1 cellular context compared by ENCODE assay signal in the genomic region with DNA sequence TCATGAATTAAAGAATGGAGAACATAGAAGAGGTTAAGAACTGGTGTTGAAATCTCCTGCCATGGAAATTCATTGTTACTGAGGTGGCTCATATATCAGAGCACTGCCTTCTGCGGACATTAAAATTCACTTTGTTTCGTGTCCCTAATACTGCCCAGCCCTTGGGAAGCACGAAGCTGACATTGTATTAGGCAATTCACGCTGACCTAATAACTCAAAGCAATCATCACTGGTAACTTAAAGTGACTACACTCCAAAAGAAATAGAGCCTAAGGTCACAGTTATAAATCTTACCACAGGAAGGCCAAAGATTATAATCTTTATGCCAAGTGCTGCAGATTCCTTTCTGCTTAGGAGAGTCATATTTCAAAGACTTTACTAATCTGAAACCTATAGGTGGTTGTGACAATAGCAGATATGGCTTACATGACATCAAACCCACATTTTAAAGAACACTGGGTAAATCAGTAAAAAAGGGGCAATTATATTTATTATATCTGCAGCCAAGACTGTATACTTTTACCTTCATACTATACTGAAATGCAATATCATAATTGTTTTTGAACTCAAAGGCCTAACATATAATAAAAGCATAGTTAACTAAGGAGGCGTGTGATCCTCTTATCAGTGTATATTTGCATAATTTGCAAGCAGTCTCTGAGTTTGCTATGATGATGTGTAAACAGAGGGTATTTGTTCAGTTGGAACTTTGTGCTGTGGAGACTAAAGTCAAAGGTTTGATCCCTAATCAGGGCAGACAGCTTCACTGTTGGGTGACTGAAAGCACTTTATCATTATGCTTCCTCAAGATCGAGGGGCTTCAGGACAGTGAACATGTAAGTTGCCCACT.
TF ChIP-seq lines count a peak whose summit lies in the region.

No MANE protein-coding gene starts in this region.

TF ChIP-seq in HepG2, 621 proteins besides CTCF, POLR2A, EP300 and RAD21 (continued from another document and continues in another):
- TF ChIP-seq, protein P1, sequence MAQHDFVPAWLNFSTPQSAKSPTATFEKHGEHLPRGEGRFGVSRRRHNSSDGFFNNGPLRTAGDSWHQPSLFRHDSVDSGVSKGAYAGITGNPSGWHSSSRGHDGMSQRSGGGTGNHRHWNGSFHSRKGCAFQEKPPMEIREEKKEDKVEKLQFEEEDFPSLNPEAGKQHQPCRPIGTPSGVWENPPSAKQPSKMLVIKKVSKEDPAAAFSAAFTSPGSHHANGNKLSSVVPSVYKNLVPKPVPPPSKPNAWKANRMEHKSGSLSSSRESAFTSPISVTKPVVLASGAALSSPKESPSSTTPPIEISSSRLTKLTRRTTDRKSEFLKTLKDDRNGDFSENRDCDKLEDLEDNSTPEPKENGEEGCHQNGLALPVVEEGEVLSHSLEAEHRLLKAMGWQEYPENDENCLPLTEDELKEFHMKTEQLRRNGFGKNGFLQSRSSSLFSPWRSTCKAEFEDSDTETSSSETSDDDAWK (CRISPR knock-in tag; IDR thresholded peaks at IDR 0.05), result no peak
- TF ChIP-seq, protein P2, sequence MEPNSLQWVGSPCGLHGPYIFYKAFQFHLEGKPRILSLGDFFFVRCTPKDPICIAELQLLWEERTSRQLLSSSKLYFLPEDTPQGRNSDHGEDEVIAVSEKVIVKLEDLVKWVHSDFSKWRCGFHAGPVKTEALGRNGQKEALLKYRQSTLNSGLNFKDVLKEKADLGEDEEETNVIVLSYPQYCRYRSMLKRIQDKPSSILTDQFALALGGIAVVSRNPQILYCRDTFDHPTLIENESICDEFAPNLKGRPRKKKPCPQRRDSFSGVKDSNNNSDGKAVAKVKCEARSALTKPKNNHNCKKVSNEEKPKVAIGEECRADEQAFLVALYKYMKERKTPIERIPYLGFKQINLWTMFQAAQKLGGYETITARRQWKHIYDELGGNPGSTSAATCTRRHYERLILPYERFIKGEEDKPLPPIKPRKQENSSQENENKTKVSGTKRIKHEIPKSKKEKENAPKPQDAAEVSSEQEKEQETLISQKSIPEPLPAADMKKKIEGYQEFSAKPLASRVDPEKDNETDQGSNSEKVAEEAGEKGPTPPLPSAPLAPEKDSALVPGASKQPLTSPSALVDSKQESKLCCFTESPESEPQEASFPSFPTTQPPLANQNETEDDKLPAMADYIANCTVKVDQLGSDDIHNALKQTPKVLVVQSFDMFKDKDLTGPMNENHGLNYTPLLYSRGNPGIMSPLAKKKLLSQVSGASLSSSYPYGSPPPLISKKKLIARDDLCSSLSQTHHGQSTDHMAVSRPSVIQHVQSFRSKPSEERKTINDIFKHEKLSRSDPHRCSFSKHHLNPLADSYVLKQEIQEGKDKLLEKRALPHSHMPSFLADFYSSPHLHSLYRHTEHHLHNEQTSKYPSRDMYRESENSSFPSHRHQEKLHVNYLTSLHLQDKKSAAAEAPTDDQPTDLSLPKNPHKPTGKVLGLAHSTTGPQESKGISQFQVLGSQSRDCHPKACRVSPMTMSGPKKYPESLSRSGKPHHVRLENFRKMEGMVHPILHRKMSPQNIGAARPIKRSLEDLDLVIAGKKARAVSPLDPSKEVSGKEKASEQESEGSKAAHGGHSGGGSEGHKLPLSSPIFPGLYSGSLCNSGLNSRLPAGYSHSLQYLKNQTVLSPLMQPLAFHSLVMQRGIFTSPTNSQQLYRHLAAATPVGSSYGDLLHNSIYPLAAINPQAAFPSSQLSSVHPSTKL (CRISPR knock-in tag; IDR thresholded peaks at IDR 0.05), result peak; percentile 82
- TF ChIP-seq KLF15 (CRISPR knock-in tag; IDR thresholded peaks at IDR 0.05; ENCODE audit: borderline replicate concordance), result no peak
- TF ChIP-seq THYN1 (CRISPR knock-in tag; IDR thresholded peaks at IDR 0.05; ENCODE audit: borderline replicate concordance, low read depth), result no peak
- TF ChIP-seq SKI (IDR thresholded peaks at IDR 0.05; ENCODE audit: partially characterized antibody), result peak; percentile 48
- no peak for TF ChIP-seq FIP1L1 (IDR thresholded peaks at IDR 0.05; ENCODE audit: borderline replicate concordance, insufficient read depth, low read depth, low read length)
- TF ChIP-seq, protein P3, sequence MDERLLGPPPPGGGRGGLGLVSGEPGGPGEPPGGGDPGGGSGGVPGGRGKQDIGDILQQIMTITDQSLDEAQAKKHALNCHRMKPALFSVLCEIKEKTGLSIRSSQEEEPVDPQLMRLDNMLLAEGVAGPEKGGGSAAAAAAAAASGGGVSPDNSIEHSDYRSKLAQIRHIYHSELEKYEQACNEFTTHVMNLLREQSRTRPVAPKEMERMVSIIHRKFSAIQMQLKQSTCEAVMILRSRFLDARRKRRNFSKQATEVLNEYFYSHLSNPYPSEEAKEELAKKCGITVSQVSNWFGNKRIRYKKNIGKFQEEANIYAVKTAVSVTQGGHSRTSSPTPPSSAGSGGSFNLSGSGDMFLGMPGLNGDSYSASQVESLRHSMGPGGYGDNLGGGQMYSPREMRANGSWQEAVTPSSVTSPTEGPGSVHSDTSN (CRISPR knock-in tag; IDR thresholded peaks at IDR 0.05), result peak; percentile 15; the same call in 1 of the 2 replicates
- TF ChIP-seq NONO (IDR thresholded peaks at IDR 0.05), result no peak
- TF ChIP-seq NONO (CRISPR knock-in tag; conservative IDR thresholded peaks at IDR 0.05), result no peak; the same call in 1 of the 2 replicates
- TF ChIP-seq, protein P4, sequence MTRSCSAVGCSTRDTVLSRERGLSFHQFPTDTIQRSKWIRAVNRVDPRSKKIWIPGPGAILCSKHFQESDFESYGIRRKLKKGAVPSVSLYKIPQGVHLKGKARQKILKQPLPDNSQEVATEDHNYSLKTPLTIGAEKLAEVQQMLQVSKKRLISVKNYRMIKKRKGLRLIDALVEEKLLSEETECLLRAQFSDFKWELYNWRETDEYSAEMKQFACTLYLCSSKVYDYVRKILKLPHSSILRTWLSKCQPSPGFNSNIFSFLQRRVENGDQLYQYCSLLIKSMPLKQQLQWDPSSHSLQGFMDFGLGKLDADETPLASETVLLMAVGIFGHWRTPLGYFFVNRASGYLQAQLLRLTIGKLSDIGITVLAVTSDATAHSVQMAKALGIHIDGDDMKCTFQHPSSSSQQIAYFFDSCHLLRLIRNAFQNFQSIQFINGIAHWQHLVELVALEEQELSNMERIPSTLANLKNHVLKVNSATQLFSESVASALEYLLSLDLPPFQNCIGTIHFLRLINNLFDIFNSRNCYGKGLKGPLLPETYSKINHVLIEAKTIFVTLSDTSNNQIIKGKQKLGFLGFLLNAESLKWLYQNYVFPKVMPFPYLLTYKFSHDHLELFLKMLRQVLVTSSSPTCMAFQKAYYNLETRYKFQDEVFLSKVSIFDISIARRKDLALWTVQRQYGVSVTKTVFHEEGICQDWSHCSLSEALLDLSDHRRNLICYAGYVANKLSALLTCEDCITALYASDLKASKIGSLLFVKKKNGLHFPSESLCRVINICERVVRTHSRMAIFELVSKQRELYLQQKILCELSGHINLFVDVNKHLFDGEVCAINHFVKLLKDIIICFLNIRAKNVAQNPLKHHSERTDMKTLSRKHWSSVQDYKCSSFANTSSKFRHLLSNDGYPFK (CRISPR knock-in tag; IDR thresholded peaks at IDR 0.05; ENCODE audit: borderline replicate concordance), result no peak
- no peak; the same call in 1 of the 2 replicates for TF ChIP-seq ZNF331 (CRISPR knock-in tag; IDR thresholded peaks at IDR 0.05)
- TF ChIP-seq ZNF335 (CRISPR knock-in tag; IDR thresholded peaks at IDR 0.05), result no peak
- no peak for TF ChIP-seq KDM5B (CRISPR knock-in tag; IDR thresholded peaks at IDR 0.05; ENCODE audit: borderline replicate concordance)
- TF ChIP-seq BRCA1 (CRISPR knock-in tag; IDR thresholded peaks at IDR 0.05), result no peak
- TF ChIP-seq HIVEP1 (CRISPR knock-in tag; IDR thresholded peaks at IDR 0.05), result no peak
- no peak for TF ChIP-seq MTA1 (CRISPR knock-in tag; IDR thresholded peaks at IDR 0.05; ENCODE audit: borderline replicate concordance)
- no peak for TF ChIP-seq TOPORS (CRISPR knock-in tag; IDR thresholded peaks at IDR 0.05)
- TF ChIP-seq STAG1 (CRISPR knock-in tag; IDR thresholded peaks at IDR 0.05), result peak; percentile 11; the same call in 1 of the 2 replicates
- TF ChIP-seq SMAD9 (CRISPR knock-in tag; IDR thresholded peaks at IDR 0.05), result no peak
- TF ChIP-seq, protein P5, sequence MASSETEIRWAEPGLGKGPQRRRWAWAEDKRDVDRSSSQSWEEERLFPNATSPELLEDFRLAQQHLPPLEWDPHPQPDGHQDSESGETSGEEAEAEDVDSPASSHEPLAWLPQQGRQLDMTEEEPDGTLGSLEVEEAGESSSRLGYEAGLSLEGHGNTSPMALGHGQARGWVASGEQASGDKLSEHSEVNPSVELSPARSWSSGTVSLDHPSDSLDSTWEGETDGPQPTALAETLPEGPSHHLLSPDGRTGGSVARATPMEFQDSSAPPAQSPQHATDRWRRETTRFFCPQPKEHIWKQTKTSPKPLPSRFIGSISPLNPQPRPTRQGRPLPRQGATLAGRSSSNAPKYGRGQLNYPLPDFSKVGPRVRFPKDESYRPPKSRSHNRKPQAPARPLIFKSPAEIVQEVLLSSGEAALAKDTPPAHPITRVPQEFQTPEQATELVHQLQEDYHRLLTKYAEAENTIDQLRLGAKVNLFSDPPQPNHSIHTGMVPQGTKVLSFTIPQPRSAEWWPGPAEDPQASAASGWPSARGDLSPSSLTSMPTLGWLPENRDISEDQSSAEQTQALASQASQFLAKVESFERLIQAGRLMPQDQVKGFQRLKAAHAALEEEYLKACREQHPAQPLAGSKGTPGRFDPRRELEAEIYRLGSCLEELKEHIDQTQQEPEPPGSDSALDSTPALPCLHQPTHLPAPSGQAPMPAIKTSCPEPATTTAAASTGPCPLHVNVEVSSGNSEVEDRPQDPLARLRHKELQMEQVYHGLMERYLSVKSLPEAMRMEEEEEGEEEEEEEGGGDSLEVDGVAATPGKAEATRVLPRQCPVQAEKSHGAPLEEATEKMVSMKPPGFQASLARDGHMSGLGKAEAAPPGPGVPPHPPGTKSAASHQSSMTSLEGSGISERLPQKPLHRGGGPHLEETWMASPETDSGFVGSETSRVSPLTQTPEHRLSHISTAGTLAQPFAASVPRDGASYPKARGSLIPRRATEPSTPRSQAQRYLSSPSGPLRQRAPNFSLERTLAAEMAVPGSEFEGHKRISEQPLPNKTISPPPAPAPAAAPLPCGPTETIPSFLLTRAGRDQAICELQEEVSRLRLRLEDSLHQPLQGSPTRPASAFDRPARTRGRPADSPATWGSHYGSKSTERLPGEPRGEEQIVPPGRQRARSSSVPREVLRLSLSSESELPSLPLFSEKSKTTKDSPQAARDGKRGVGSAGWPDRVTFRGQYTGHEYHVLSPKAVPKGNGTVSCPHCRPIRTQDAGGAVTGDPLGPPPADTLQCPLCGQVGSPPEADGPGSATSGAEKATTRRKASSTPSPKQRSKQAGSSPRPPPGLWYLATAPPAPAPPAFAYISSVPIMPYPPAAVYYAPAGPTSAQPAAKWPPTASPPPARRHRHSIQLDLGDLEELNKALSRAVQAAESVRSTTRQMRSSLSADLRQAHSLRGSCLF (CRISPR knock-in tag; IDR thresholded peaks at IDR 0.05; ENCODE audit: borderline replicate concordance), result no peak
- no peak for TF ChIP-seq ZMYM2 (CRISPR knock-in tag; IDR thresholded peaks at IDR 0.05)
- TF ChIP-seq HES4 (CRISPR knock-in tag; IDR thresholded peaks at IDR 0.05; ENCODE audit: borderline replicate concordance), result no peak
- TF ChIP-seq, protein P6, sequence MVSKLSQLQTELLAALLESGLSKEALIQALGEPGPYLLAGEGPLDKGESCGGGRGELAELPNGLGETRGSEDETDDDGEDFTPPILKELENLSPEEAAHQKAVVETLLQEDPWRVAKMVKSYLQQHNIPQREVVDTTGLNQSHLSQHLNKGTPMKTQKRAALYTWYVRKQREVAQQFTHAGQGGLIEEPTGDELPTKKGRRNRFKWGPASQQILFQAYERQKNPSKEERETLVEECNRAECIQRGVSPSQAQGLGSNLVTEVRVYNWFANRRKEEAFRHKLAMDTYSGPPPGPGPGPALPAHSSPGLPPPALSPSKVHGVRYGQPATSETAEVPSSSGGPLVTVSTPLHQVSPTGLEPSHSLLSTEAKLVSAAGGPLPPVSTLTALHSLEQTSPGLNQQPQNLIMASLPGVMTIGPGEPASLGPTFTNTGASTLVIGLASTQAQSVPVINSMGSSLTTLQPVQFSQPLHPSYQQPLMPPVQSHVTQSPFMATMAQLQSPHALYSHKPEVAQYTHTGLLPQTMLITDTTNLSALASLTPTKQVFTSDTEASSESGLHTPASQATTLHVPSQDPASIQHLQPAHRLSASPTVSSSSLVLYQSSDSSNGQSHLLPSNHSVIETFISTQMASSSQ (IDR thresholded peaks at IDR 0.05; ENCODE audit: low read depth), result peak; percentile 82
- TF ChIP-seq, protein P6 (CRISPR knock-in tag; IDR thresholded peaks at IDR 0.05; ENCODE audit: borderline replicate concordance), result peak; percentile 87; the same call in 1 of the 2 replicates
- TF ChIP-seq, protein P7, sequence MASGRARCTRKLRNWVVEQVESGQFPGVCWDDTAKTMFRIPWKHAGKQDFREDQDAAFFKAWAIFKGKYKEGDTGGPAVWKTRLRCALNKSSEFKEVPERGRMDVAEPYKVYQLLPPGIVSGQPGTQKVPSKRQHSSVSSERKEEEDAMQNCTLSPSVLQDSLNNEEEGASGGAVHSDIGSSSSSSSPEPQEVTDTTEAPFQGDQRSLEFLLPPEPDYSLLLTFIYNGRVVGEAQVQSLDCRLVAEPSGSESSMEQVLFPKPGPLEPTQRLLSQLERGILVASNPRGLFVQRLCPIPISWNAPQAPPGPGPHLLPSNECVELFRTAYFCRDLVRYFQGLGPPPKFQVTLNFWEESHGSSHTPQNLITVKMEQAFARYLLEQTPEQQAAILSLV (CRISPR knock-in tag; IDR thresholded peaks at IDR 0.05; ENCODE audit: borderline replicate concordance), result no peak
- no peak for TF ChIP-seq NBN (conservative IDR thresholded peaks at IDR 0.05)
- TF ChIP-seq, protein P8, sequence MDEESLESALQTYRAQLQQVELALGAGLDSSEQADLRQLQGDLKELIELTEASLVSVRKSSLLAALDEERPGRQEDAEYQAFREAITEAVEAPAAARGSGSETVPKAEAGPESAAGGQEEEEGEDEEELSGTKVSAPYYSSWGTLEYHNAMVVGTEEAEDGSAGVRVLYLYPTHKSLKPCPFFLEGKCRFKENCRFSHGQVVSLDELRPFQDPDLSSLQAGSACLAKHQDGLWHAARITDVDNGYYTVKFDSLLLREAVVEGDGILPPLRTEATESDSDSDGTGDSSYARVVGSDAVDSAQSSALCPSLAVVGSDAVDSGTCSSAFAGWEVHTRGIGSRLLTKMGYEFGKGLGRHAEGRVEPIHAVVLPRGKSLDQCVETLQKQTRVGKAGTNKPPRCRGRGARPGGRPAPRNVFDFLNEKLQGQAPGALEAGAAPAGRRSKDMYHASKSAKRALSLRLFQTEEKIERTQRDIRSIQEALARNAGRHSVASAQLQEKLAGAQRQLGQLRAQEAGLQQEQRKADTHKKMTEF (CRISPR knock-in tag; IDR thresholded peaks at IDR 0.05), result peak; percentile 85
- peak; percentile 81; the same call in 1 of the 2 replicates for TF ChIP-seq HOXA5 (CRISPR knock-in tag; IDR thresholded peaks at IDR 0.05)
- TF ChIP-seq ZNF263 (CRISPR knock-in tag; IDR thresholded peaks at IDR 0.05), result no peak
- no peak for TF ChIP-seq ZNF549 (CRISPR knock-in tag; IDR thresholded peaks at IDR 0.05)
- peak; percentile 67; the same call in 1 of the 2 replicates for TF ChIP-seq ZSCAN31 (CRISPR knock-in tag; IDR thresholded peaks at IDR 0.05; ENCODE audit: low read depth)
